ENCODE assay signal across 19 cellular contexts in the genomic region with DNA sequence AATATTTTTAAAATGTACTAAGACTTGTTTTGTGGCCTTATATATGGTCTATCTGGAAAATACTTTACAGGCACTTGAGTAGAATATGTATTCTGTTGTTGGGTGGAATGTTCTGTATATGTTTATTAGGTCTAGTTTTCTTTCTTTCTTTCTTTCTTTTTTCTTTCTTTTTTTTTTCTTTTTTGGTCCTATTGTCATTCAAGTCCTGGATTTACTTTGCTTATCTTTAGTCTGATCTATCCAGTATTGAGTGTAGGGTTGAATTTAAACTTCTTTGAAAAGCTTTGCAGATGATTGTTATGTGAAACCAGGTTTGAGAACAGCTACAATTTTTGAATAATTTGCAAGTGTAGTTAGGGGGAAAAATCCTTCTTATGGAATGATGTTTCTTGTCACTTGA.
"Had no signal": no experiment of that assay in that cellular context is flagged by ENCODE, and none has a peak within 500 bp of the region (broad histone marks: within the 10 kb centered on the region; RNA-seq: fewer than 3 reads in every experiment).

No MANE protein-coding gene starts in this region.

- H3K4me3 Mint-ChIP-seq: dendritic cell treated with granulocyte-macrophage colony-stimulating factor and Interleukin-4, amounts not matched to agents 40 ng/mL and 50 ng/mL, for 4 days; effector memory CD8-positive, alpha-beta T cell; mesothelial cell of epicardium; naive B cell had no signal

- H2AFZ ChIP-seq: hepatocyte had no signal

- H3K79me2 ChIP-seq: hepatocyte had no signal

- DNase-seq: colonic mucosa; cortex of kidney; effector CD8-positive, alpha-beta T cell; effector memory CD8-positive, alpha-beta T cell; foreskin keratinocyte; heart left ventricle; hypothalamus; left cardiac atrium; left lung; left ventricle myocardium superior; lower lobe of right lung; mesenchymal stem cell; mucosa of descending colon; naive B cell had no signal

- H3K36me3 Mint-ChIP-seq: mesothelial cell of epicardium, naive B cell had no signal

- H3K4me2 ChIP-seq: hepatocyte had no signal

- H3K27ac ChIP-seq: colonic mucosa, esophagus muscularis mucosa, foreskin keratinocyte, gastroesophageal sphincter, heart left ventricle, hepatocyte, left lung, lower lobe of right lung had no signal

- H3K27me3 Mint-ChIP-seq: dendritic cell treated with granulocyte-macrophage colony-stimulating factor and Interleukin-4, amounts not matched to agents 40 ng/mL and 50 ng/mL, for 4 days; effector memory CD8-positive, alpha-beta T cell; naive B cell had no signal

- H3K4me1 Mint-ChIP-seq: mesothelial cell of epicardium, naive B cell had no signal

- ATAC-seq: effector memory CD8-positive, alpha-beta T cell; foreskin keratinocyte; gastroesophageal sphincter; heart left ventricle; left cardiac atrium; left lung; left ventricle myocardium superior; lower lobe of right lung; mucosa of descending colon had no signal

- H3K9me3 Mint-ChIP-seq: dendritic cell treated with granulocyte-macrophage colony-stimulating factor and Interleukin-4, amounts not matched to agents 40 ng/mL and 50 ng/mL, for 4 days; mesothelial cell of epicardium had no signal

- H3K9me3 ChIP-seq: colonic mucosa, esophagus muscularis mucosa, gastroesophageal sphincter, heart left ventricle, left lung, lower lobe of right lung, mucosa of descending colon had no signal

- H3K27ac Mint-ChIP-seq: dendritic cell treated with granulocyte-macrophage colony-stimulating factor and Interleukin-4, amounts not matched to agents 40 ng/mL and 50 ng/mL, for 4 days; effector memory CD8-positive, alpha-beta T cell; mesothelial cell of epicardium; naive B cell had no signal

- H3K4me1 ChIP-seq: colonic mucosa, esophagus muscularis mucosa, foreskin keratinocyte, gastroesophageal sphincter, heart left ventricle, left lung, lower lobe of right lung had no signal

- H3K27me3 ChIP-seq: colonic mucosa, esophagus muscularis mucosa, foreskin keratinocyte, gastroesophageal sphincter, heart left ventricle, hepatocyte, left lung had no signal
